7 cellular contexts compared by ENCODE assay signal in genomic region chr4:123415977-123416376, GRCh38. TPM values are rescaled to one million over a fixed set of nuclear protein-coding genes. Genes with fewer than 3 reads are reported as not detected.
DNase-seq lines count a peak whose midpoint lies in the region; ATAC-seq and TF ChIP-seq lines count a peak whose summit lies in the region.

No MANE protein-coding gene starts in this region.

- H3K4me1 ChIP-seq in BE2C: no peaks in the 10 kb centered on the region

- no peaks in the 10 kb centered on the region for H3K9me3 ChIP-seq in BE2C

- DNase-seq in HCEC 1CT (peak; percentile 45), SW 1271 (lab: John Stamatoyannopoulos, UW) (peak; percentile 66 to 95), BE2C (no peak), mucosa of gallbladder (ENCODE audit: low spot score) (no peak)
- peak; percentile 14 for DNase-seq in central memory CD4-positive, alpha-beta T cell
- peak; percentile 45 to 59 for DNase-seq in stimulated activated CD8-positive, alpha-beta memory T cell treated with anti-CD3 and anti-CD28 coated beads, Interleukin-7, amount 100 ng/mL, for 48 hours (ENCODE audit: extremely low read depth in 1 of 2, low read depth in 1 of 2)

- TF ChIP-seq CTCF in BE2C (IDR thresholded peaks at IDR 0.05; ENCODE audit: low read depth, low read length): no peak

- no peak for ATAC-seq in GM19397 (IDR thresholded peaks at IDR 0.05; ENCODE audit: unreplicated experiment)

- no peaks in the 10 kb centered on the region for H3K27me3 ChIP-seq in BE2C

- H3K4me3 ChIP-seq in BE2C (ENCODE audit: low read depth, low read length): no peak overlapping the region

- no peaks in the 10 kb centered on the region for H3K36me3 ChIP-seq in BE2C

RNA-seq across cellular contexts. Expression of gene SPRY1, which starts 19.4 kb away (rescaled TPM):
- not detected for polyA plus RNA-seq in BE2C (2012; ENCODE audit: insufficient read depth, insufficient read length, low read depth)
- 93.2 TPM for total RNA-seq in mucosa of gallbladder

Comparison
In these comparisons a context has a peak if more than half of its experiments do, and no peak if none do; other contexts are left out.
1. DNase-seq: peak in HCEC 1CT (single experiment), SW 1271 (2 of 2), central memory CD4-positive, alpha-beta T cell (single experiment) and stimulated activated CD8-positive, alpha-beta memory T cell treated with anti-CD3 and anti-CD28 coated beads, Interleukin-7, amount 100 ng/mL, for 48 hours (2 of 2); none in BE2C (single experiment) and mucosa of gallbladder (single experiment).